ENCODE assay signal across 11 cellular contexts in genomic region chr10:1454428-1454827, GRCh38.
DNase-seq lines count a peak whose midpoint lies in the region; ATAC-seq and TF ChIP-seq lines count a peak whose summit lies in the region.
"Had no signal": no experiment of that assay in that cellular context is flagged by ENCODE, and none has a peak within 500 bp of the region (broad histone marks: within the 10 kb centered on the region; RNA-seq: fewer than 3 reads in every experiment).

No MANE protein-coding gene starts in this region.

- TF ChIP-seq POLR2A in GM18505 (IDR thresholded peaks at IDR 0.05; ENCODE audit: borderline replicate concordance, extremely low read depth, insufficient read depth, insufficient read length) (no peak), Peyer's patch (IDR thresholded peaks at IDR 0.05) (no peak), uterus (IDR thresholded peaks at IDR 0.05) (no peak)

- ATAC-seq in GM18505 (IDR thresholded peaks at IDR 0.05; ENCODE audit: unreplicated experiment) (peak; percentile 98), GM19372 (IDR thresholded peaks at IDR 0.05; ENCODE audit: low read depth, unreplicated experiment) (peak; percentile 96), HG03039 (IDR thresholded peaks at IDR 0.05; ENCODE audit: unreplicated experiment) (peak; percentile 84)
- ATAC-seq: right lobe of liver had no signal

- TF ChIP-seq CTCF in Peyer's patch (IDR thresholded peaks at IDR 0.05) (no peak), uterus (IDR thresholded peaks at IDR 0.05) (no peak)

- H3K4me1 ChIP-seq in Peyer's patch (no peaks in the 10 kb centered on the region), uterus (no peaks in the 10 kb centered on the region)
- H3K4me1 ChIP-seq: right lobe of liver had no signal

- peak in 2 of 3 donors; percentile 70 to 84 for DNase-seq in Peyer's patch
- no peak for DNase-seq in NCI-H82 (lab: John Stamatoyannopoulos, UW)
- no peak for DNase-seq in uterus
- DNase-seq in stimulated activated naive CD4-positive, alpha-beta T cell (lab: John Stamatoyannopoulos, UW), result no peak
- no peak for DNase-seq in MG63
- DNase-seq: activated CD4-positive, CD25-positive, alpha-beta regulatory T cell; right lobe of liver; substantia nigra had no signal

- intact Hi-C loops in uterus (cut with DNase I; ENCODE audit: low total_unique reads), result no loop called here

- H3K36me3 ChIP-seq in Peyer's patch, result no peaks in the 10 kb centered on the region
- no peaks in the 10 kb centered on the region for H3K36me3 ChIP-seq in uterus
- H3K36me3 ChIP-seq in MG63, result no peaks in the 10 kb centered on the region
- H3K36me3 ChIP-seq: right lobe of liver had no signal

- H3K4me3 ChIP-seq in Peyer's patch, result no peak overlapping the region
- no peak overlapping the region for H3K4me3 ChIP-seq in uterus
- H3K4me3 ChIP-seq in MG63, result no peak overlapping the region
- H3K4me3 ChIP-seq: right lobe of liver had no signal

- no peaks in the 10 kb centered on the region for H3K9me3 ChIP-seq in Peyer's patch
- no peaks in the 10 kb centered on the region for H3K9me3 ChIP-seq in uterus
- H3K9me3 ChIP-seq in MG63, result no peaks in the 10 kb centered on the region
- H3K9me3 ChIP-seq: right lobe of liver had no signal

- H3K27me3 ChIP-seq in Peyer's patch (no peaks in the 10 kb centered on the region), uterus (no peaks in the 10 kb centered on the region), MG63 (peaks cover 4% of the 10 kb centered on the region; the same call in 1 of the 2 replicates)
- H3K27me3 ChIP-seq: right lobe of liver had no signal

- H3K27ac ChIP-seq in Peyer's patch, result no peak overlapping the region
- no peak overlapping the region for H3K27ac ChIP-seq in uterus
- H3K27ac ChIP-seq: right lobe of liver had no signal

Comparison
In these comparisons a context has a peak if more than half of its experiments do, and no peak if none do; other contexts are left out.
1. DNase-seq: peak in Peyer's patch (2 of 3); none in NCI-H82 (single experiment), uterus (0 of 2), stimulated activated naive CD4-positive, alpha-beta T cell (0 of 6) and MG63 (single experiment).
2. Peak in every context shown above with its lines, with median percentiles within 50 percentile points of each other: ATAC-seq.